13 cellular contexts compared by ENCODE assay signal in genomic region chr10:29757551-29758297, GRCh38.
DNase-seq lines count a peak whose midpoint lies in the region; ATAC-seq and TF ChIP-seq lines count a peak whose summit lies in the region.
"Had no signal": no experiment of that assay in that cellular context is flagged by ENCODE, and none has a peak within 500 bp of the region (broad histone marks: within the 10 kb centered on the region; RNA-seq: fewer than 3 reads in every experiment).

No MANE protein-coding gene starts in this region.

- H3K27me3 ChIP-seq in smooth muscle cell (ENCODE audit: low read depth) (peaks cover under 1% of the 10 kb centered on the region), ovary (no peaks in the 10 kb centered on the region)

- H3K9ac ChIP-seq in smooth muscle cell (ENCODE audit: low read depth): peak overlapping the region; percentile 6

- H3F3A ChIP-seq in smooth muscle cell (ENCODE audit: low read depth): peaks cover 7% of the 10 kb centered on the region

- H3K79me2 ChIP-seq in smooth muscle cell (ENCODE audit: low read depth): no peaks in the 10 kb centered on the region

- no peak for TF ChIP-seq EP300 in ovary (IDR thresholded peaks at IDR 0.05)

- no peak overlapping the region for H3K4me2 ChIP-seq in smooth muscle cell

- ATAC-seq in SK-N-SH treated with all-trans-retinoic acid at 6 μM for 48 hours (peak; percentile 78), HG02763 (IDR thresholded peaks at IDR 0.05; ENCODE audit: unreplicated experiment) (no peak)

- no peak for TF ChIP-seq CTCF in fibroblast of the aortic adventitia (IDR thresholded peaks at IDR 0.05; ENCODE audit: insufficient read depth, low read length)
- no peak for TF ChIP-seq CTCF in smooth muscle cell (IDR thresholded peaks at IDR 0.05; ENCODE audit: borderline replicate concordance, insufficient read depth, poor library complexity, severe bottlenecking)
- no peak for TF ChIP-seq CTCF in ovary (IDR thresholded peaks at IDR 0.05)

- no peak overlapping the region for H2AFZ ChIP-seq in smooth muscle cell (ENCODE audit: low read depth)

- TF ChIP-seq POLR2A in ovary (IDR thresholded peaks at IDR 0.05): no peak

- intact Hi-C loops in ovary (cut with DNase I) (no loop called here), cardiac septum (cut with DNase I) (no loop called here)

- no peaks in the 10 kb centered on the region for H3K36me3 ChIP-seq in smooth muscle cell (ENCODE audit: low read depth)
- H3K36me3 ChIP-seq in ovary: no peaks in the 10 kb centered on the region

- no peak overlapping the region for H3K4me3 ChIP-seq in fibroblast of the aortic adventitia (ENCODE audit: low read depth, low read length)
- no peak overlapping the region for H3K4me3 ChIP-seq in smooth muscle cell
- H3K4me3 ChIP-seq in ovary: no peak overlapping the region
- H3K4me3 ChIP-seq: coronary artery had no signal

- peak overlapping the region; percentile 75 for H3K27ac ChIP-seq in smooth muscle cell (ENCODE audit: low read depth)
- no peak overlapping the region for H3K27ac ChIP-seq in ovary
- H3K27ac ChIP-seq: 22Rv1, coronary artery had no signal

- H3K9me3 ChIP-seq in smooth muscle cell (replicated peaks; ENCODE audit: low read depth): no peaks in the 10 kb centered on the region
- H3K9me3 ChIP-seq in ovary: no peaks in the 10 kb centered on the region

- WGBS in smooth muscle cell (ENCODE audit: low lambda C conversion rate): 42% methylated on average over 9 of the region's 9 CpGs
- WGBS in ovary, 3 donors: 77 to 86% (median 83%) methylated on average over 8 to 9 of the region's 9 CpGs

- no peaks in the 10 kb centered on the region for H4K20me1 ChIP-seq in smooth muscle cell (ENCODE audit: low read depth)

- DNase-seq in DMS53 (lab: John Stamatoyannopoulos, UW): peak; percentile 20
- DNase-seq in DMS53 treated with DMSO at 0.1 percent for 48 hours (lab: John Stamatoyannopoulos, UW; ENCODE audit: unreplicated experiment): no peak
- peak; percentile 25 for DNase-seq in fibroblast of the aortic adventitia (ENCODE audit: low read depth)
- DNase-seq in smooth muscle cell (lab: John Stamatoyannopoulos, UW; ENCODE audit: unreplicated experiment): no peak
- DNase-seq in ovary: no peak
- DNase-seq in cardiac septum (ENCODE audit: low spot score): no peak
- DNase-seq: activated naive CD4-positive, alpha-beta T cell; DMS79; NK-92 treated with Interleukin-12 subunit alpha and Interleukin-12 subunit beta, amount 100 ng/mL, for 24 hours had no signal

- H3K4me1 ChIP-seq in smooth muscle cell (ENCODE audit: low read depth) (no peaks in the 10 kb centered on the region), ovary (ENCODE audit: insufficient read depth) (no peaks in the 10 kb centered on the region)

TF ChIP-seq in SK-N-SH treated with all-trans-retinoic acid at 6 μM for 48 hours, 23 proteins besides CTCF, POLR2A, EP300 and RAD21:
- TF ChIP-seq PPARA (CRISPR knock-in tag; IDR thresholded peaks at IDR 0.05; ENCODE audit: borderline replicate concordance): no peak
- TF ChIP-seq POU6F1 (CRISPR knock-in tag; IDR thresholded peaks at IDR 0.05; ENCODE audit: borderline replicate concordance, low read depth): no peak
- no peak for TF ChIP-seq CSDC2 (CRISPR knock-in tag; IDR thresholded peaks at IDR 0.05)
- no peak for TF ChIP-seq ZFP30 (CRISPR knock-in tag; IDR thresholded peaks at IDR 0.05)
- TF ChIP-seq ZNF565 (CRISPR knock-in tag; conservative IDR thresholded peaks at IDR 0.05; ENCODE audit: low read depth): no peak
- TF ChIP-seq ZNF70 (CRISPR knock-in tag; IDR thresholded peaks at IDR 0.05): no peak
- TF ChIP-seq GLIS3 (CRISPR knock-in tag; IDR thresholded peaks at IDR 0.05): no peak

Comparison
In these comparisons a context has a peak if more than half of its experiments do, and no peak if none do; other contexts are left out.
1. DNase-seq: peak in DMS53 (single experiment) and fibroblast of the aortic adventitia (single experiment); none in DMS53 treated with DMSO at 0.1 percent for 48 hours (single experiment), smooth muscle cell (single experiment), ovary (0 of 5) and cardiac septum (single experiment).